ENCODE assay signal across 31 cellular contexts in the genomic region with DNA sequence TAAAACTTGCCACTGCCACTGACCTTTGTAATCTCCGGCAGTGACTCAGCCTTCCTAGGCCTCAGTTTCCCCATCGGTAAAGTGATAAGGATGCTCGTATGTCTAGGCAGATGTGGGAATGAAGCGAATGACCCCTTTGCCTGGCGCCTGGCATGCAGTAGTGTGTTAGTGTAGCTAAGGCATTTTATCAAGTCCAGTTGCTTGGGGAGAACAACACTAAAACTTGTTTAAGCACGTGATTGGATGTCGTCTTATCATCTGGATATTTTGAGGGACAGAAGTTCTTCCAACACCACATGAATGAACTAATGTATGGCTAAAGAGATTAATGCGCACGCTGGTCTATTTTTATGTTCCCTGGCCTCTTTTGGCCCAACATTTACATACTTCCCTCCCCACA.
"Had no signal": no experiment of that assay in that cellular context is flagged by ENCODE, and none has a peak within 500 bp of the region (broad histone marks: within the 10 kb centered on the region; RNA-seq: fewer than 3 reads in every experiment).

No MANE protein-coding gene starts in this region.

- H3K27ac Mint-ChIP-seq: activated B cell treated with CpG ODN at 0.5 μM for 24 hours; activated CD8-positive, alpha-beta T cell treated with anti-CD3 and anti-CD28 coated beads for 36 hours; activated naive CD4-positive, alpha-beta T cell treated with anti-CD3 and anti-CD28 coated beads for 36 hours; activated naive CD4-positive, alpha-beta T cell treated with anti-CD3 and anti-CD28 coated beads, Interleukin-2, amount 50 U/mL, for 24 hours; activated naive CD8-positive, alpha-beta T cell treated with anti-CD3 and anti-CD28 coated beads for 36 hours; activated naive CD8-positive, alpha-beta T cell treated with anti-CD3 and anti-CD28 coated beads, Interleukin-2, amount 50 U/mL, for 24 hours; activated T-helper 1 cell treated with anti-CD3 and anti-CD28 coated beads, Interleukin-12 subunit alpha, Interleukin-12 subunit beta, Interleukin-2, Interleukin-4 antibody, amounts not matched to agents 30 ng/mL and 10 ng/mL and 1 ng/mL, durations not matched to agents 14 hours and 24 hours and 36 hours; activated T-helper 2 cell treated with anti-CD3 and anti-CD28 coated beads, Interferon-gamma antibody, Interleukin-2, Interleukin-4, amounts not matched to agents 10 μg/mL and 5 μg/mL and 100 μg/mL, durations not matched to agents 14 hours and 24 hours and 36 hours; T-helper 17 cell; T-helper 2 cell treated with Interferon-gamma antibody and Interleukin-4, amounts not matched to agents 5 μg/mL and 100 μg/mL, for 36 hours had no signal

- H3K4me1 ChIP-seq: body of pancreas, foreskin keratinocyte had no signal

- H3K9me3 Mint-ChIP-seq: activated CD8-positive, alpha-beta T cell treated with anti-CD3 and anti-CD28 coated beads for 36 hours; activated naive CD4-positive, alpha-beta T cell treated with anti-CD3 and anti-CD28 coated beads for 36 hours; activated naive CD4-positive, alpha-beta T cell treated with anti-CD3 and anti-CD28 coated beads, Interleukin-2, amount 50 U/mL, for 24 hours; activated naive CD8-positive, alpha-beta T cell treated with anti-CD3 and anti-CD28 coated beads for 36 hours; activated naive CD8-positive, alpha-beta T cell treated with anti-CD3 and anti-CD28 coated beads, Interleukin-2, amount 50 U/mL, for 24 hours; activated T-cell treated with anti-CD3 and anti-CD28 coated beads, Interleukin-2, amount 50 U/mL, for 4 hours; activated T-helper 1 cell treated with anti-CD3 and anti-CD28 coated beads, Interleukin-12 subunit alpha, Interleukin-12 subunit beta, Interleukin-2, Interleukin-4 antibody, amounts not matched to agents 30 ng/mL and 10 ng/mL and 1 ng/mL, durations not matched to agents 14 hours and 24 hours and 36 hours; activated T-helper 2 cell treated with anti-CD3 and anti-CD28 coated beads, Interferon-gamma antibody, Interleukin-2, Interleukin-4, amounts not matched to agents 10 μg/mL and 5 μg/mL and 100 μg/mL, durations not matched to agents 14 hours and 24 hours and 36 hours had no signal

- H3K36me3 Mint-ChIP-seq: activated naive CD4-positive, alpha-beta T cell treated with anti-CD3 and anti-CD28 coated beads, Interleukin-2, amount 50 U/mL, for 24 hours; activated naive CD8-positive, alpha-beta T cell treated with anti-CD3 and anti-CD28 coated beads for 36 hours had no signal

- H3K27ac ChIP-seq: adrenal gland, body of pancreas, foreskin keratinocyte, gastrocnemius medialis, WERI-Rb-1 had no signal

- H3K4me3 ChIP-seq: adrenal gland, body of pancreas, gastrocnemius medialis had no signal

- DNase-seq: activated B cell treated with CpG ODN at 0.5 μM for 24 hours; activated CD4-positive, alpha-beta T cell treated with anti-CD3 and anti-CD28 coated beads for 48 hours; activated CD4-positive, alpha-beta T cell treated with anti-CD3 and anti-CD28 coated beads, Interleukin-2, amount 50 U/mL, for 1 hour; activated CD4-positive, alpha-beta T cell treated with anti-CD3 and anti-CD28 coated beads, Interleukin-2, amount 50 U/mL, for 48 hours; activated CD8-positive, alpha-beta memory T cell treated with anti-CD3 and anti-CD28 coated beads for 24 hours; activated CD8-positive, alpha-beta T cell treated with anti-CD3 and anti-CD28 coated beads for 36 hours; activated effector memory CD4-positive, alpha-beta T cell treated with anti-CD3 and anti-CD28 coated beads, Interleukin-2, amount 50 U/mL, for 16 hours; activated naive CD4-positive, alpha-beta T cell treated with anti-CD3 and anti-CD28 coated beads for 36 hours; activated naive CD8-positive, alpha-beta T cell treated with anti-CD3 and anti-CD28 coated beads for 36 hours; activated naive CD8-positive, alpha-beta T cell treated with anti-CD3 and anti-CD28 coated beads, Interleukin-2, amount 50 U/mL, for 24 hours; activated T-cell treated with anti-CD3 and anti-CD28 coated beads, Interleukin-2, amount 50 U/mL, for 4 hours; adrenal gland; amygdala; aorta; body of pancreas; caudate nucleus; cortex of kidney; effector CD8-positive, alpha-beta T cell; foreskin keratinocyte; gastrocnemius medialis; T-helper 1 cell; T-helper 17 cell; T1000; WERI-Rb-1 had no signal

- H3K36me3 ChIP-seq: adrenal gland, gastrocnemius medialis, WERI-Rb-1 had no signal

- ATAC-seq: activated CD4-positive, CD25-positive, alpha-beta regulatory T cell treated with anti-CD3 and anti-CD28 coated beads, Interleukin-2, amount 50 U/mL, for 24 hours; activated CD8-positive, alpha-beta T cell treated with anti-CD3 and anti-CD28 coated beads for 36 hours; activated naive CD8-positive, alpha-beta T cell treated with anti-CD3 and anti-CD28 coated beads, Interleukin-2, amount 50 U/mL, for 24 hours; activated T-cell treated with anti-CD3 and anti-CD28 coated beads, Interleukin-2, amount 50 U/mL, for 4 hours; body of pancreas; esophagus mucosa; foreskin keratinocyte; gastrocnemius medialis; SK-N-SH treated with all-trans-retinoic acid at 6 μM for 48 hours; T-helper 17 cell had no signal

- H3K4me3 Mint-ChIP-seq: activated B cell treated with CpG ODN at 0.5 μM for 24 hours; activated CD8-positive, alpha-beta T cell treated with anti-CD3 and anti-CD28 coated beads for 36 hours; activated naive CD4-positive, alpha-beta T cell treated with anti-CD3 and anti-CD28 coated beads for 36 hours; activated naive CD4-positive, alpha-beta T cell treated with anti-CD3 and anti-CD28 coated beads, Interleukin-2, amount 50 U/mL, for 24 hours; activated naive CD8-positive, alpha-beta T cell treated with anti-CD3 and anti-CD28 coated beads for 36 hours; activated naive CD8-positive, alpha-beta T cell treated with anti-CD3 and anti-CD28 coated beads, Interleukin-2, amount 50 U/mL, for 24 hours; activated T-cell treated with anti-CD3 and anti-CD28 coated beads, Interleukin-2, amount 50 U/mL, for 4 hours; activated T-helper 1 cell treated with anti-CD3 and anti-CD28 coated beads, Interleukin-12 subunit alpha, Interleukin-12 subunit beta, Interleukin-2, Interleukin-4 antibody, amounts not matched to agents 30 ng/mL and 10 ng/mL and 1 ng/mL, durations not matched to agents 14 hours and 24 hours and 36 hours; T-helper 17 cell; T-helper 2 cell treated with Interferon-gamma antibody and Interleukin-4, amounts not matched to agents 5 μg/mL and 100 μg/mL, for 36 hours had no signal

- H3K9me3 ChIP-seq: adrenal gland, body of pancreas, gastrocnemius medialis had no signal

- H3K4me1 Mint-ChIP-seq: activated B cell treated with CpG ODN at 0.5 μM for 24 hours; activated naive CD4-positive, alpha-beta T cell treated with anti-CD3 and anti-CD28 coated beads, Interleukin-2, amount 50 U/mL, for 24 hours; activated naive CD8-positive, alpha-beta T cell treated with anti-CD3 and anti-CD28 coated beads for 36 hours; activated naive CD8-positive, alpha-beta T cell treated with anti-CD3 and anti-CD28 coated beads, Interleukin-2, amount 50 U/mL, for 24 hours; T-helper 17 cell had no signal

- H3K27me3 ChIP-seq: adrenal gland, body of pancreas, foreskin keratinocyte, gastrocnemius medialis had no signal
